8 cellular contexts compared by ENCODE assay signal in genomic region chr2:176080540-176081355, GRCh38. TPM values are rescaled to one million over a fixed set of nuclear protein-coding genes. Genes with fewer than 3 reads are reported as not detected.
DNase-seq lines count a peak whose midpoint lies in the region; ATAC-seq, FAIRE-seq and TF ChIP-seq lines count a peak whose summit lies in the region.

No MANE protein-coding gene starts in this region.

- intact Hi-C loops in activated CD4-positive, alpha-beta memory T cell treated with anti-CD3 and anti-CD28 coated beads for 36 hours (cut with micrococcal nuclease), result loop anchor here (2.0 kb wide), 1 partner anchor 16 kb away; no protein-coding TSS in a partner anchor
- intact Hi-C loops in kidney (cut with DNase I) (no loop called here), vagina (cut with DNase I) (loop anchor here (10.0 kb wide), 1 partner anchor 1746 kb away; the partner anchor contains the start of gene SP9)

- H3K36me3 Mint-ChIP-seq in activated CD4-positive, alpha-beta memory T cell treated with anti-CD3 and anti-CD28 coated beads for 36 hours, result peaks cover 39% of the 10 kb centered on the region

- CTCF ChIA-PET in activated CD4-positive, alpha-beta memory T cell treated with anti-CD3 and anti-CD28 coated beads for 36 hours (lab: Charles Lee), result interaction anchor here (0.9 to 2.0 kb wide), 3 partner anchors 15 to 17 kb away, joined by 3 to 7 read pairs (median 3); no protein-coding TSS in a partner anchor

- H3K9me3 Mint-ChIP-seq in activated CD4-positive, alpha-beta memory T cell treated with anti-CD3 and anti-CD28 coated beads for 36 hours, result peaks cover 19% of the 10 kb centered on the region

- H3K27ac ChIP-seq in kidney (ENCODE audit: low read depth in 2 of 2, low read length in 2 of 2), result no peak overlapping the region
- peak overlapping the region; percentile 93 for H3K27ac ChIP-seq in vagina

- H3K9me3 ChIP-seq in kidney (ENCODE audit: control insufficient read depth in 1 of 2, low read length in 2 of 2) (peaks cover 0 to 9% of the 10 kb centered on the region in 2 donors), vagina (no peaks in the 10 kb centered on the region)

- no peak for ATAC-seq in HG03108 (IDR thresholded peaks at IDR 0.05; ENCODE audit: unreplicated experiment)
- no peak for ATAC-seq in GM19324 (IDR thresholded peaks at IDR 0.05; ENCODE audit: low FRiP score, unreplicated experiment)

- peak overlapping the region; percentile 45 for H3K4me3 Mint-ChIP-seq in activated CD4-positive, alpha-beta memory T cell treated with anti-CD3 and anti-CD28 coated beads for 36 hours

- H3K27ac Mint-ChIP-seq in activated CD4-positive, alpha-beta memory T cell treated with anti-CD3 and anti-CD28 coated beads for 36 hours, result peak overlapping the region; percentile 52

- H3K4me1 ChIP-seq in kidney (ENCODE audit: control insufficient read depth in 1 of 2, insufficient read depth in 1 of 2, low read depth in 1 of 2, low read length in 2 of 2) (peaks cover 0 to 3% of the 10 kb centered on the region in 2 donors), vagina (peaks cover 45% of the 10 kb centered on the region)

- peak; percentile 42 for DNase-seq in stimulated activated CD4-positive, alpha-beta T cell treated with anti-CD3 and anti-CD28 coated beads, Interleukin-15, amount 100 ng/mL, for 24 hours
- no peak for DNase-seq in stimulated activated CD4-positive, alpha-beta T cell treated with anti-CD3 and anti-CD28 coated beads, Interleukin-4, amount 100 ng/mL, for 24 hours
- no peak for DNase-seq in activated CD4-positive, alpha-beta memory T cell treated with anti-CD3 and anti-CD28 coated beads for 36 hours
- DNase-seq in kidney (peak; percentile 72), vagina (ENCODE audit: extremely low spot score in 2 of 2) (peak; percentile 72 to 87), NCI-H345 (lab: John Stamatoyannopoulos, UW) (no peak)

- H3K27me3 Mint-ChIP-seq in activated CD4-positive, alpha-beta memory T cell treated with anti-CD3 and anti-CD28 coated beads for 36 hours, result peaks cover 75% of the 10 kb centered on the region

- no peak for TF ChIP-seq CTCF in kidney (IDR thresholded peaks at IDR 0.05; ENCODE audit: borderline replicate concordance, extremely low read depth, insufficient read depth)
- TF ChIP-seq CTCF in vagina (IDR thresholded peaks at IDR 0.05), result no peak

- POLR2A ChIA-PET in activated CD4-positive, alpha-beta memory T cell treated with anti-CD3 and anti-CD28 coated beads for 36 hours (lab: Charles Lee), result no interaction called here

- no peak overlapping the region for H3K9ac ChIP-seq in kidney (ENCODE audit: low read length in 2 of 2)

- H3K36me3 ChIP-seq in kidney (ENCODE audit: control insufficient read depth in 1 of 2, insufficient read depth in 2 of 2, low read length in 2 of 2), result no peaks in the 10 kb centered on the region
- no peaks in the 10 kb centered on the region for H3K36me3 ChIP-seq in vagina

- H3K27me3 ChIP-seq in vagina, result peaks cover 9% of the 10 kb centered on the region

- no peak overlapping the region for H3K4me3 ChIP-seq in kidney (ENCODE audit: low read length in 2 of 2)
- H3K4me3 ChIP-seq in vagina, result peak overlapping the region; percentile 49 to 52

- peak in 1 of 2 donors; percentile 44 for TF ChIP-seq POLR2A in vagina (IDR thresholded peaks at IDR 0.05)

- FAIRE-seq in kidney (lab: Jason Lieb, UNC), result no peak

- H3K4me1 Mint-ChIP-seq in activated CD4-positive, alpha-beta memory T cell treated with anti-CD3 and anti-CD28 coated beads for 36 hours (ENCODE audit: low read depth), result peaks cover 17% of the 10 kb centered on the region

RNA-seq across cellular contexts. Expression of gene EVX2, which starts 3.0 kb away (rescaled TPM):
- total RNA-seq in activated CD4-positive, alpha-beta memory T cell treated with anti-CD3 and anti-CD28 coated beads for 36 hours, result not detected
- not detected for total RNA-seq in kidney
- not detected for polyA plus RNA-seq in kidney (ENCODE audit: insufficient read depth, low read depth, low replicate concordance)
- total RNA-seq in vagina, result 0.98 TPM

RNA-seq across cellular contexts. Expression of gene HOXD13, which starts 11.8 kb away (rescaled TPM):
- total RNA-seq in activated CD4-positive, alpha-beta memory T cell treated with anti-CD3 and anti-CD28 coated beads for 36 hours, result not detected
- total RNA-seq in kidney, result not detected
- polyA plus RNA-seq in kidney (ENCODE audit: insufficient read depth, low read depth, low replicate concordance), result not detected
- total RNA-seq in vagina, result 15.7 TPM

RNA-seq across cellular contexts. Expression of gene HOXD12, which starts 18.8 kb away (rescaled TPM):
- not detected for total RNA-seq in activated CD4-positive, alpha-beta memory T cell treated with anti-CD3 and anti-CD28 coated beads for 36 hours
- total RNA-seq in kidney (not detected), vagina (1.7 TPM)
- not detected for polyA plus RNA-seq in kidney (ENCODE audit: insufficient read depth, low read depth, low replicate concordance)

RNA-seq across cellular contexts. Expression of gene HOXD11, which starts 26.3 kb away (rescaled TPM):
- total RNA-seq in activated CD4-positive, alpha-beta memory T cell treated with anti-CD3 and anti-CD28 coated beads for 36 hours, result not detected
- total RNA-seq in kidney, result 15.9 TPM
- polyA plus RNA-seq in kidney (ENCODE audit: insufficient read depth, low read depth, low replicate concordance), result 5.8 TPM
- total RNA-seq in vagina, result 19.4 TPM

RNA-seq across cellular contexts. Expression of gene HOXD10, which starts 35.8 kb away (rescaled TPM):
- not detected for total RNA-seq in activated CD4-positive, alpha-beta memory T cell treated with anti-CD3 and anti-CD28 coated beads for 36 hours
- 35.4 TPM for total RNA-seq in kidney
- 28.2 TPM for polyA plus RNA-seq in kidney (ENCODE audit: insufficient read depth, low read depth, low replicate concordance)
- total RNA-seq in vagina, result 19.6 TPM

Comparison
In these comparisons a context has a peak if more than half of its experiments do, and no peak if none do; other contexts are left out.
1. DNase-seq: peak in stimulated activated CD4-positive, alpha-beta T cell treated with anti-CD3 and anti-CD28 coated beads, Interleukin-15, amount 100 ng/mL, for 24 hours (single experiment), kidney (single experiment) and vagina (2 of 2); none in stimulated activated CD4-positive, alpha-beta T cell treated with anti-CD3 and anti-CD28 coated beads, Interleukin-4, amount 100 ng/mL, for 24 hours (single experiment), activated CD4-positive, alpha-beta memory T cell treated with anti-CD3 and anti-CD28 coated beads for 36 hours (single experiment) and NCI-H345 (single experiment).
2. H3K4me3 ChIP-seq: peak in vagina (2 of 2); none in kidney (0 of 2).
3. RNA of gene HOXD13, which starts 11.8 kb away (total RNA-seq): 15.7 TPM in vagina (single experiment); not detected in activated CD4-positive, alpha-beta memory T cell treated with anti-CD3 and anti-CD28 coated beads for 36 hours and not detected in kidney (single experiment); every median in the first group is over 10 times any median in the second.